In genomic region chr19:44954649-44955499, GRCh38 we compare ENCODE assay signal across 1 cellular context.
TF ChIP-seq lines count a peak whose summit lies in the region.

Gene CLPTM1, plus strand, starts transcription at chr19:44955380. Its CDS starts 16 bp downstream, at chr19:44955396.

TF ChIP-seq in GM12878, 131 proteins besides CTCF, POLR2A, EP300 and RAD21 (continued from another document and continues in another):
- TF ChIP-seq ZNF592 (IDR thresholded peaks at IDR 0.05) (no peak), RCOR1 (conservative IDR thresholded peaks at IDR 0.05; ENCODE audit: low read depth, low read length) (0 out of 2 replicates have a peak, but pooled peaks have one; percentile 47), NR2C1 (IDR thresholded peaks at IDR 0.05) (peak; percentile 38), SKIL (IDR thresholded peaks at IDR 0.05; ENCODE audit: low read depth, poor library complexity, severe bottlenecking) (peak; percentile 83), ZBED1 (IDR thresholded peaks at IDR 0.05; ENCODE audit: borderline replicate concordance) (peak; percentile 58; the same call in 1 of the 2 replicates), SMC3 (IDR thresholded peaks at IDR 0.05; ENCODE audit: borderline replicate concordance, low read length) (no peak), EGR1 (IDR thresholded peaks at IDR 0.05; ENCODE audit: borderline replicate concordance in 1 of 2, low read depth in 2 of 2, low read length in 2 of 2) (peak in 1 of 2 experiments; percentile 57; a peak in 2 of 3 replicates), ZNF24 (IDR thresholded peaks at IDR 0.05) (peak; percentile 65), YBX1 (IDR thresholded peaks at IDR 0.05) (no peak), CREM (IDR thresholded peaks at IDR 0.05; ENCODE audit: low read depth) (peak; percentile 94), ATF7 (IDR thresholded peaks at IDR 0.05; ENCODE audit: low read depth) (peak; percentile 85), ZBTB40 (IDR thresholded peaks at IDR 0.05; ENCODE audit: borderline replicate concordance) (peak; percentile 91), SIN3A (IDR thresholded peaks at IDR 0.05; ENCODE audit: low read depth, low read length) (peak; percentile 17; the same call in 1 of the 2 replicates), ZNF217 (IDR thresholded peaks at IDR 0.05) (no peak), ZNF207 (IDR thresholded peaks at IDR 0.05; ENCODE audit: borderline replicate concordance) (peak; percentile 99), SMAD5 (IDR thresholded peaks at IDR 0.05; ENCODE audit: low read depth) (peak; percentile 75), NR2F1 (conservative IDR thresholded peaks at IDR 0.05) (0 out of 2 replicates have a peak, but pooled peaks have one; percentile 8), PBX3 (IDR thresholded peaks at IDR 0.05; ENCODE audit: insufficient replicate concordance, low read depth, low read length) (no peak), RELB (IDR thresholded peaks at IDR 0.05; ENCODE audit: low read depth) (peak; percentile 100), MTA2 (IDR thresholded peaks at IDR 0.05; ENCODE audit: low read depth) (peak; percentile 72), SUZ12 (IDR thresholded peaks at IDR 0.05; ENCODE audit: unreplicated experiment) (no peak), ZBTB33 (IDR thresholded peaks at IDR 0.05) (no peak), PRDM15 (CRISPR knock-in tag; IDR thresholded peaks at IDR 0.05) (no peak), POLR2AphosphoS2 (IDR thresholded peaks at IDR 0.05; ENCODE audit: low read depth, low read length) (peak; percentile 83), FOXK2 (IDR thresholded peaks at IDR 0.05) (peak; percentile 67; the same call in 1 of the 2 replicates), CREB1 (IDR thresholded peaks at IDR 0.05; ENCODE audit: low read depth) (peak; percentile 96), RUNX3 (IDR thresholded peaks at IDR 0.05; ENCODE audit: low read length) (peak; percentile 70), HDGF (IDR thresholded peaks at IDR 0.05) (peak; percentile 76), TARDBP (IDR thresholded peaks at IDR 0.05; ENCODE audit: borderline replicate concordance) (no peak), EED (IDR thresholded peaks at IDR 0.05; ENCODE audit: low read depth) (no peak), BCLAF1 (IDR thresholded peaks at IDR 0.05) (no peak), NFYA (IDR thresholded peaks at IDR 0.05; ENCODE audit: borderline replicate concordance, low read depth, low read length) (no peak), IKZF1 (conservative IDR thresholded peaks at IDR 0.05) (peak; percentile 81), KLF5 (IDR thresholded peaks at IDR 0.05; ENCODE audit: partially characterized antibody) (peak; percentile 22), NFIC (IDR thresholded peaks at IDR 0.05; ENCODE audit: low read depth, low read length) (peak; percentile 16; the same call in 1 of the 2 replicates), WRNIP1 (IDR thresholded peaks at IDR 0.05; ENCODE audit: borderline replicate concordance, low read depth, low read length) (peak; percentile 96; the same call in 1 of the 2 replicates)
